In the genomic region with DNA sequence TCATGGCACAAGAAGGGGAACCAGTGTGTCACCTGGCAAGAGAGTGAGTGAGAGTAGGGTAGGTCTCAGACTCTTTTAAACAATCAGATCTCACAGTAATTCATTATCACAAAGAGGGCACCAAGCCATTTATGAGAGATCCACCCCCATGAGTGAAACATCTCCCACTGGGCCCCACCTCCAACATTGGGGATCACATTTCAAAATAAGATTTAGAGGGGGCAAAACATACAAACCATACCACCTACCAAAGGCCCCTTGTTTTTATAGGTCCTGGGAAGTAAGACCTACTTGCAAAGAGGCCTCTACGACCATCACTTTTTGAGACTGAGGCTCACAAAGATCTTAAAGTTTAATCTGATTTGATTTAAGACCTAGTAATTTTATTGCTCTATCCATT, we compare ENCODE assay signal across 9 cellular contexts.
"Had no signal": no experiment of that assay in that cellular context is flagged by ENCODE, and none has a peak within 500 bp of the region (broad histone marks: within the 10 kb centered on the region; RNA-seq: fewer than 3 reads in every experiment).

No MANE protein-coding gene starts in this region.

- H3K27ac Mint-ChIP-seq: GM23338, HFFc6 had no signal

- H3K9ac ChIP-seq: GM23248 had no signal

- H3K4me3 ChIP-seq: GM23248, GM23338, HAP-1 had no signal

- H3K36me3 ChIP-seq: HAP-1 had no signal

- H3K9me3 ChIP-seq: HAP-1 had no signal

- H3K4me2 ChIP-seq: GM23338 had no signal

- H3K27ac ChIP-seq: GM23248 had no signal

- H3K4me3 Mint-ChIP-seq: GM23338, H9, HFFc6 had no signal

- DNase-seq: GM23248, GOT3, H7, H9, HCEC 1CT, HFFc6 had no signal

- H2AFZ ChIP-seq: GM23248, GM23338 had no signal

- H3K9me3 Mint-ChIP-seq: GM23338, H9, HFFc6 had no signal

- ATAC-seq: GM23338, HCT116 had no signal
